ENCODE assay signal across 9 cellular contexts in the genomic region with DNA sequence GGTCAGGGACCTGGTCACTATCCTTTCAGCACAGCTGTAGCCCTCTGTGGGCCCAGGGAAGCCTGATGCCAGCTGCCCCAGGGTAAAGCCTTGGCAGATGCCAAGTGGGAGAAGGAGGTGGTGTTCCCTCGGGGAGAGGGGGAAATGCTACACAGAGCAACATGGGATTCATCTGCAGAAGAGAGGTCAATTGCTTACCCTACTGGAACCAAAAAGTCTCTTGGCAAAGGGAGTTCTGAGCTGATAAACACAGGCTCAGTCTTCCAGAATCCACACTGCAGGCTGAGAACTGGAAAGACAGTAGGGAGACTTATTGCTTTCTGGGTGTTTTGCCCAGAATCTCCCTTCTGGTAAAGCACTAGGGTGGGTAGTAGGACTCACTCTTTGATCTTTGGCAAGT.
"Had no signal": no experiment of that assay in that cellular context is flagged by ENCODE, and none has a peak within 500 bp of the region (broad histone marks: within the 10 kb centered on the region; RNA-seq: fewer than 3 reads in every experiment).

No MANE protein-coding gene starts in this region.

- H3K27ac Mint-ChIP-seq: H9 had no signal

- H3K4me3 ChIP-seq: GM23248, K562 had no signal

- H3K27ac ChIP-seq: GM23248 had no signal

- ATAC-seq: K562 had no signal

- FAIRE-seq: H54, HTR-8/SVneo, K562 had no signal

- H3K9ac ChIP-seq: GM23248 had no signal

- DNase-seq: GM23248, GOT3, H9, HCEC 1CT, IMR-90, KG1 had no signal

- H2AFZ ChIP-seq: GM23248 had no signal

- H3K4me3 Mint-ChIP-seq: H9 had no signal
